Comparison of ENCODE assay signal across 34 cellular contexts in the genomic region with DNA sequence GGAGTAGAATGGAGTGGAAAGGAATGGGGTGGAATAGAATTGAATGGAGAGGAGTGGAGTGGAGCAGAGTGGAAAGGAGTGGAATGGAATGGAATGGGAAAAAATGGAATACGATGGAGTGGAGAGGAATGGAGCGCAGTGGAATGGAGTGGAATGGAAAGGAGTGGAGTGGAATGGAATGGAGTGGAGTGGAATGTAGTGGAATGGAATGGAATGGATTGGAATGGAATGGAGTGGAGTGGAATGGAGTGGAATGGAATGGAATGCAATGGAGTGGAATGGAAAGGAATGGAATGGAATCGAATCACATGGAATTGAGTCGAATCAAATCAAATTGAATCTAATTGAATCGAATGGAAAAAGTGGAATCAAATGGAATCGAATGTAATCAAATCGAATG.
"Had no signal": no experiment of that assay in that cellular context is flagged by ENCODE, and none has a peak within 500 bp of the region (broad histone marks: within the 10 kb centered on the region; RNA-seq: fewer than 3 reads in every experiment).

No MANE protein-coding gene starts in this region.

- H3K4me2 ChIP-seq: KMS-11 had no signal

- H3K9ac ChIP-seq: KMS-11 had no signal

- H3K27ac ChIP-seq: KMS-11 had no signal

- H3K9me3 ChIP-seq: MG63 had no signal

- H3K4me3 ChIP-seq: MG63 had no signal

- H3K27me3 ChIP-seq: MG63 had no signal

- H3K36me3 ChIP-seq: MG63 had no signal

- DNase-seq: Karpas-422, Kasumi-1, KG1, MG63, MM.1S, MV-4-11, NCI-H1048, NCI-H1092, NCI-H1092 treated with DMSO at 0.1 percent for 48 hours, NCI-H1105, NCI-H1105 treated with DMSO at 0.1 percent for 48 hours, NCI-H1417, NCI-H1417 treated with DMSO at 0.1 percent for 48 hours, NCI-H1436, NCI-H1436 treated with DMSO at 0.1 percent for 48 hours, NCI-H146, NCI-H1694, NCI-H1694 treated with DMSO at 0.1 percent for 48 hours, NCI-H187, NCI-H187 treated with DMSO at 0.1 percent for 48 hours, NCI-H1930, NCI-H2029, NCI-H2029 treated with DMSO at 0.1 percent for 48 hours, NCI-H2081, NCI-H2081 treated with DMSO at 0.1 percent for 48 hours, NCI-H2107, NCI-H2171, NCI-H2171 treated with DMSO at 0.1 percent for 48 hours, NCI-H2227 treated with DMSO at 0.1 percent for 48 hours, NCI-H226, NCI-H345, NCI-H446, NCI-H446 treated with DMSO at 0.1 percent for 48 hours had no signal
